8 cellular contexts compared by ENCODE assay signal in the genomic region with DNA sequence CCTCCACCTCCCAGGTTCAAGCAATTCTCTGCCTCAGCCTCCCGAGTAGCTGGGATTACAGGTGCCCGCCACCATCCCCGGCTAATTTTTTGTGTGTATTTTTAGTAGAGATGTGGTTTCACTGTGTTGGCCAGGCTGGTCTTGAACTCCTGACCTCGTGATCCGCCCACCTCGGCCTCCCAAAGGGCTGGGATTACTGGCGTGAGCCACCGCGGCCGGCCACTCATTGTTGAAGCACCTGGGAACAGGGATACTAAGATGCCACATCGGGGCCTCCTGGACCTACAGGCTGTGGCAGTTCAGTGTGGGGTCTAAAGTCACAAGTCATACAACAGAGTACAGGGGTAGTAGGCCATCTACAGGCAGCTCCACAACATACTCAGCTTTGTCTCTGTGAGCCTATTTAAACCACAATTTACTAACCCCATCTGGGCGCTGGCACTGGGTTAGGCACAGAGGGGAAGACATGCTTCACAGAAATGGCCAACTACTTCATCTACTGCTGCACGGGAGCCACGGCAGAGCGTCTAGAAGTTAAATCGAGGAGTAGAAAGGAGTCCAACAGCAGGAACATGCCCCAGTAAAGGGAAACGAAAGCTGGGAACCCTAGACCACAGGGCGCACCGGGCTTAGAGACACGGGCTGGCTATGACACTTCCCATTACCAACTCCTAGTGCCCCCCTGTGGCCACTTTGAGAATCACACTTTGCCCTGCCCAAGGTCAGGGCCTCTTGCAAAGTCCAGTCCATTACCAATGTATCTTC. TPM values are rescaled to one million over a fixed set of nuclear protein-coding genes. Genes with fewer than 3 reads are reported as not detected.
DNase-seq lines count a peak whose midpoint lies in the region; ATAC-seq and TF ChIP-seq lines count a peak whose summit lies in the region.

No MANE protein-coding gene starts in this region.

- peaks cover 12% of the 10 kb centered on the region for H3K36me3 ChIP-seq in fibroblast of lung (ENCODE audit: control insufficient read depth, insufficient read depth, low read length)

- H3K4me3 Mint-ChIP-seq in activated T-helper 1 cell treated with anti-CD3 and anti-CD28 coated beads, Interleukin-12 subunit alpha, Interleukin-12 subunit beta, Interleukin-2, Interleukin-4 antibody, amounts not matched to agents 30 ng/mL and 10 ng/mL and 1 ng/mL, durations not matched to agents 14 hours and 24 hours and 36 hours, result peak overlapping the region; percentile 61
- peak overlapping the region; percentile 61 for H3K4me3 Mint-ChIP-seq in natural killer cell treated with Interleukin-12 subunit alpha and Interleukin-12 subunit beta and Interleukin-15 and Interleukin-18, amount 100 ng/mL, for 72 hours

- peak; percentile 61 for DNase-seq in D341Med (ENCODE audit: low spot score)
- peak; percentile 82 for DNase-seq in HuH-7.5 (ENCODE audit: low spot score)
- DNase-seq in RKO (ENCODE audit: low spot score), result peak; percentile 88
- peak; percentile 84 for DNase-seq in activated T-helper 1 cell treated with anti-CD3 and anti-CD28 coated beads, Interleukin-12 subunit alpha, Interleukin-12 subunit beta, Interleukin-2, Interleukin-4 antibody, amounts not matched to agents 30 ng/mL and 10 ng/mL and 1 ng/mL, durations not matched to agents 14 hours and 24 hours and 36 hours (ENCODE audit: low spot score)
- DNase-seq in fibroblast of lung (ENCODE audit: low read depth in 2 of 2), result peak; percentile 71 to 92
- peak; percentile 92 for DNase-seq in natural killer cell treated with Interleukin-12 subunit alpha and Interleukin-12 subunit beta and Interleukin-15 and Interleukin-18, amount 100 ng/mL, for 72 hours (ENCODE audit: low spot score)
- peak; percentile 69 to 88 (median 80) for DNase-seq in stimulated activated naive CD4-positive, alpha-beta T cell (lab: John Stamatoyannopoulos, UW)

- peak overlapping the region; percentile 92 for H3K27ac Mint-ChIP-seq in activated T-helper 1 cell treated with anti-CD3 and anti-CD28 coated beads, Interleukin-12 subunit alpha, Interleukin-12 subunit beta, Interleukin-2, Interleukin-4 antibody, amounts not matched to agents 30 ng/mL and 10 ng/mL and 1 ng/mL, durations not matched to agents 14 hours and 24 hours and 36 hours
- H3K27ac Mint-ChIP-seq in natural killer cell treated with Interleukin-12 subunit alpha and Interleukin-12 subunit beta and Interleukin-15 and Interleukin-18, amount 100 ng/mL, for 72 hours, result peak overlapping the region; percentile 70 to 85

- no peaks in the 10 kb centered on the region for H3K9me3 Mint-ChIP-seq in activated T-helper 1 cell treated with anti-CD3 and anti-CD28 coated beads, Interleukin-12 subunit alpha, Interleukin-12 subunit beta, Interleukin-2, Interleukin-4 antibody, amounts not matched to agents 30 ng/mL and 10 ng/mL and 1 ng/mL, durations not matched to agents 14 hours and 24 hours and 36 hours
- H3K9me3 Mint-ChIP-seq in natural killer cell treated with Interleukin-12 subunit alpha and Interleukin-12 subunit beta and Interleukin-15 and Interleukin-18, amount 100 ng/mL, for 72 hours, result no peaks in the 10 kb centered on the region

- H3K27me3 ChIP-seq in fibroblast of lung (ENCODE audit: control insufficient read depth, insufficient read depth, low read length), result no peaks in the 10 kb centered on the region

- peaks cover 27% of the 10 kb centered on the region for H3K36me3 Mint-ChIP-seq in activated T-helper 1 cell treated with anti-CD3 and anti-CD28 coated beads, Interleukin-12 subunit alpha, Interleukin-12 subunit beta, Interleukin-2, Interleukin-4 antibody, amounts not matched to agents 30 ng/mL and 10 ng/mL and 1 ng/mL, durations not matched to agents 14 hours and 24 hours and 36 hours (ENCODE audit: low read depth)
- H3K36me3 Mint-ChIP-seq in natural killer cell treated with Interleukin-12 subunit alpha and Interleukin-12 subunit beta and Interleukin-15 and Interleukin-18, amount 100 ng/mL, for 72 hours, result peaks cover 8% of the 10 kb centered on the region

- peaks cover 34% of the 10 kb centered on the region for H3K4me1 ChIP-seq in fibroblast of lung (ENCODE audit: control insufficient read depth, extremely low read depth, insufficient read depth, low read length)

- TF ChIP-seq CTCF in fibroblast of lung (conservative IDR thresholded peaks at IDR 0.05 in 1 of 2, IDR thresholded peaks at IDR 0.05 in 1 of 2; ENCODE audit: low read depth in 1 of 2, low read length in 2 of 2), result peak; percentile 74 to 91

- H3K27me3 Mint-ChIP-seq in activated T-helper 1 cell treated with anti-CD3 and anti-CD28 coated beads, Interleukin-12 subunit alpha, Interleukin-12 subunit beta, Interleukin-2, Interleukin-4 antibody, amounts not matched to agents 30 ng/mL and 10 ng/mL and 1 ng/mL, durations not matched to agents 14 hours and 24 hours and 36 hours (ENCODE audit: insufficient read depth), result no peaks in the 10 kb centered on the region
- no peaks in the 10 kb centered on the region for H3K27me3 Mint-ChIP-seq in natural killer cell treated with Interleukin-12 subunit alpha and Interleukin-12 subunit beta and Interleukin-15 and Interleukin-18, amount 100 ng/mL, for 72 hours

- no peak overlapping the region for H3K9ac ChIP-seq in fibroblast of lung (ENCODE audit: insufficient read depth, low read length)

- H3K27ac ChIP-seq in fibroblast of lung (ENCODE audit: insufficient read depth, low read length), result peak overlapping the region; percentile 46

- H3K4me2 ChIP-seq in fibroblast of lung (ENCODE audit: extremely low read depth, insufficient read depth, low read length), result peak overlapping the region; percentile 61

- peaks cover 18% of the 10 kb centered on the region for H3K79me2 ChIP-seq in fibroblast of lung (ENCODE audit: control insufficient read depth, insufficient read depth, low read length)

- H3K4me3 ChIP-seq in fibroblast of lung (replicated peaks in 1 of 4; ENCODE audit: control extremely low read depth in 1 of 4, insufficient read depth in 1 of 4, low read depth in 3 of 4, low read length in 4 of 4), result peak overlapping the region in 1 of 4 experiments; percentile 29

- no peak overlapping the region for H2AFZ ChIP-seq in fibroblast of lung (ENCODE audit: low read length)

- no peaks in the 10 kb centered on the region for H3K9me3 ChIP-seq in fibroblast of lung (ENCODE audit: control insufficient read depth, insufficient read depth, low read depth, low read length)

- H3K4me1 Mint-ChIP-seq in activated T-helper 1 cell treated with anti-CD3 and anti-CD28 coated beads, Interleukin-12 subunit alpha, Interleukin-12 subunit beta, Interleukin-2, Interleukin-4 antibody, amounts not matched to agents 30 ng/mL and 10 ng/mL and 1 ng/mL, durations not matched to agents 14 hours and 24 hours and 36 hours (ENCODE audit: low read depth), result peaks cover 47% of the 10 kb centered on the region
- H3K4me1 Mint-ChIP-seq in natural killer cell treated with Interleukin-12 subunit alpha and Interleukin-12 subunit beta and Interleukin-15 and Interleukin-18, amount 100 ng/mL, for 72 hours (ENCODE audit: low read depth in 2 of 2), result peaks cover 38 to 45% of the 10 kb centered on the region in 2 donors

- intact Hi-C loops in activated T-helper 1 cell treated with anti-CD3 and anti-CD28 coated beads, Interleukin-12 subunit alpha, Interleukin-12 subunit beta, Interleukin-2, Interleukin-4 antibody, amounts not matched to agents 30 ng/mL and 10 ng/mL and 1 ng/mL, durations not matched to agents 14 hours and 24 hours and 36 hours (cut with micrococcal nuclease), result loop anchor here (2.0 to 10.0 kb wide), 4 partner anchors 64 to 1144 kb away; a partner anchor contains a TSS

- ATAC-seq in natural killer cell treated with Interleukin-12 subunit alpha and Interleukin-12 subunit beta and Interleukin-15 and Interleukin-18, amount 100 ng/mL, for 72 hours, result peak in 1 of 2 donors; percentile 21
- no peak for ATAC-seq in HG02623 (IDR thresholded peaks at IDR 0.05; ENCODE audit: unreplicated experiment)

- H4K20me1 ChIP-seq in fibroblast of lung (ENCODE audit: control insufficient read depth, extremely low read depth, insufficient read depth, low read length), result no peaks in the 10 kb centered on the region

RNA-seq across cellular contexts. Expression of a gene that starts 4.3 kb away (rescaled TPM):
- total RNA-seq in activated T-helper 1 cell treated with anti-CD3 and anti-CD28 coated beads, Interleukin-12 subunit alpha, Interleukin-12 subunit beta, Interleukin-2, Interleukin-4 antibody, amounts not matched to agents 30 ng/mL and 10 ng/mL and 1 ng/mL, durations not matched to agents 14 hours and 24 hours and 36 hours, result 54.7 and 55.9 TPM in 2 replicates
- 3.6 and 8.1 TPM in 2 replicates for total RNA-seq in fibroblast of lung
- polyA plus RNA-seq in fibroblast of lung, result 12.2 and 14.2 TPM in 2 replicates
- 25.6 and 29.3 TPM in 2 replicates for polyA plus RNA-seq in fibroblast of lung (2012)
- polyA minus RNA-seq in fibroblast of lung (ENCODE audit: low replicate concordance), result 24.1 and 29.9 TPM in 2 replicates
- 10 to 100 TPM; 54.6 to 73.0 TPM for total RNA-seq in natural killer cell treated with Interleukin-12 subunit alpha and Interleukin-12 subunit beta and Interleukin-15 and Interleukin-18, amount 100 ng/mL, for 72 hours

RNA-seq across cellular contexts. Expression of a gene that starts 6.2 kb away (rescaled TPM):
- 36.9 and 37.4 TPM in 2 replicates for total RNA-seq in activated T-helper 1 cell treated with anti-CD3 and anti-CD28 coated beads, Interleukin-12 subunit alpha, Interleukin-12 subunit beta, Interleukin-2, Interleukin-4 antibody, amounts not matched to agents 30 ng/mL and 10 ng/mL and 1 ng/mL, durations not matched to agents 14 hours and 24 hours and 36 hours
- 3.1 and 6.9 TPM in 2 replicates for total RNA-seq in fibroblast of lung
- 2.5 and 4.1 TPM in 2 replicates for polyA plus RNA-seq in fibroblast of lung
- polyA plus RNA-seq in fibroblast of lung (2012), result 4.9 and 6.7 TPM in 2 replicates
- 50.9 and 72.7 TPM in 2 replicates for polyA minus RNA-seq in fibroblast of lung (ENCODE audit: low replicate concordance)
- total RNA-seq in natural killer cell treated with Interleukin-12 subunit alpha and Interleukin-12 subunit beta and Interleukin-15 and Interleukin-18, amount 100 ng/mL, for 72 hours, result 10 to 100 TPM; 16.9 to 42.7 TPM

RNA-seq across cellular contexts. Expression of a gene that starts 17.7 kb away (rescaled TPM):
- 19.3 and 20.8 TPM in 2 replicates for total RNA-seq in activated T-helper 1 cell treated with anti-CD3 and anti-CD28 coated beads, Interleukin-12 subunit alpha, Interleukin-12 subunit beta, Interleukin-2, Interleukin-4 antibody, amounts not matched to agents 30 ng/mL and 10 ng/mL and 1 ng/mL, durations not matched to agents 14 hours and 24 hours and 36 hours
- total RNA-seq in fibroblast of lung, result 15.4 and 36.0 TPM in 2 replicates
- polyA plus RNA-seq in fibroblast of lung, result 9.8 and 13.0 TPM in 2 replicates
- 9.9 and 11.9 TPM in 2 replicates for polyA plus RNA-seq in fibroblast of lung (2012)
- 27.9 and 61.8 TPM in 2 replicates for polyA minus RNA-seq in fibroblast of lung (ENCODE audit: low replicate concordance)
- total RNA-seq in natural killer cell treated with Interleukin-12 subunit alpha and Interleukin-12 subunit beta and Interleukin-15 and Interleukin-18, amount 100 ng/mL, for 72 hours, result 10 to 100 TPM; 31.5 to 43.5 TPM

RNA-seq across cellular contexts. Expression of a gene that starts 31.5 kb away (rescaled TPM):
- 6.3 and 6.7 TPM in 2 replicates for total RNA-seq in activated T-helper 1 cell treated with anti-CD3 and anti-CD28 coated beads, Interleukin-12 subunit alpha, Interleukin-12 subunit beta, Interleukin-2, Interleukin-4 antibody, amounts not matched to agents 30 ng/mL and 10 ng/mL and 1 ng/mL, durations not matched to agents 14 hours and 24 hours and 36 hours
- total RNA-seq in fibroblast of lung, result 6.9 and 11.4 TPM in 2 replicates
- polyA plus RNA-seq in fibroblast of lung, result 2.8 and 2.9 TPM in 2 replicates
- 4.5 and 5.6 TPM in 2 replicates for polyA plus RNA-seq in fibroblast of lung (2012)
- 3.2 and 4.0 TPM in 2 replicates for polyA minus RNA-seq in fibroblast of lung (ENCODE audit: low replicate concordance)
- total RNA-seq in natural killer cell treated with Interleukin-12 subunit alpha and Interleukin-12 subunit beta and Interleukin-15 and Interleukin-18, amount 100 ng/mL, for 72 hours, result 10 to 100 TPM; 10.4 to 11.6 TPM

RNA-seq across cellular contexts. Expression of a gene that starts 34.5 kb away (rescaled TPM):
- 0.88 and 1.8 TPM in 2 replicates for total RNA-seq in activated T-helper 1 cell treated with anti-CD3 and anti-CD28 coated beads, Interleukin-12 subunit alpha, Interleukin-12 subunit beta, Interleukin-2, Interleukin-4 antibody, amounts not matched to agents 30 ng/mL and 10 ng/mL and 1 ng/mL, durations not matched to agents 14 hours and 24 hours and 36 hours
- total RNA-seq in fibroblast of lung, result under 0.01 TPM in 1 of 2 replicates, not detected in the other
- polyA plus RNA-seq in fibroblast of lung, result not detected in 2 replicates
- not detected in 2 replicates for polyA plus RNA-seq in fibroblast of lung (2012)
- polyA minus RNA-seq in fibroblast of lung (ENCODE audit: low replicate concordance), result not detected in 2 replicates
- not detected for total RNA-seq in natural killer cell treated with Interleukin-12 subunit alpha and Interleukin-12 subunit beta and Interleukin-15 and Interleukin-18, amount 100 ng/mL, for 72 hours
